32 cellular contexts compared by ENCODE assay signal in the genomic region with DNA sequence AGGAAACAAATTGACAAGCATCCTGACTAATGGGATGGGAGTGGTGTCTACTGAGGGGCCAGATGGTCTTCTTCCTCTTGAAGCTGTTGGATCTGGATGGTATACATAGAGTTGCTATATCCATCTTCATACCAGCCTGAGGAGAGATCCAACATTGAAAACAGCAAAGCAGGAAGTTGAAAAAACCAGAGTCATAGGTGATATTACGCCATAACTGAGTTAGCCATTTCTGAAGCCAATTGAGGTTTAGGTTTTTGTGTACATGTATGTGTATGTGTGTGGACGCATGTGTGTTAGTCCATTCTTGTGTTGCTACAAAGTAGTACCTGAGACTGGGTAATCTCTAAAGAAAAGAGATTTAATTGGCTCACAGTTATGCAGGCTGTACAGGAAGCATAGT. TPM values are rescaled to one million over a fixed set of nuclear protein-coding genes. Genes with fewer than 3 reads are reported as not detected.
DNase-seq lines count a peak whose midpoint lies in the region; TF ChIP-seq lines count a peak whose summit lies in the region.
"Had no signal": no experiment of that assay in that cellular context is flagged by ENCODE, and none has a peak within 500 bp of the region (broad histone marks: within the 10 kb centered on the region; RNA-seq: fewer than 3 reads in every experiment).

No MANE protein-coding gene starts in this region.

- H3K27me3 ChIP-seq in uterus: no peaks in the 10 kb centered on the region
- H3K27me3 ChIP-seq: body of pancreas, upper lobe of left lung had no signal

- peaks cover 58% of the 10 kb centered on the region for H3K4me1 Mint-ChIP-seq in chondrocyte (ENCODE audit: low read depth)
- H3K4me1 Mint-ChIP-seq in activated naive CD8-positive, alpha-beta T cell treated with anti-CD3 and anti-CD28 coated beads for 36 hours: peaks cover 23% of the 10 kb centered on the region

- no peak overlapping the region for H3K4me3 Mint-ChIP-seq in chondrocyte (ENCODE audit: unreplicated experiment)
- H3K4me3 Mint-ChIP-seq in activated naive CD8-positive, alpha-beta T cell treated with anti-CD3 and anti-CD28 coated beads for 36 hours: no peak overlapping the region
- H3K4me3 Mint-ChIP-seq: activated CD4-positive, alpha-beta memory T cell treated with anti-CD3 and anti-CD28 coated beads for 36 hours; activated naive CD4-positive, alpha-beta T cell treated with anti-CD3 and anti-CD28 coated beads for 36 hours; stimulated activated effector memory CD8-positive, alpha-beta T cell treated with anti-CD3 and anti-CD28 coated beads, Interleukin-12 subunit alpha, Interleukin-12 subunit beta, amount 100 ng/mL, for 72 hours had no signal

- intact Hi-C loops in uterus (cut with DNase I; ENCODE audit: low total_unique reads): no loop called here

- H3K36me3 Mint-ChIP-seq in chondrocyte (ENCODE audit: low read depth): no peaks in the 10 kb centered on the region
- H3K36me3 Mint-ChIP-seq in activated naive CD8-positive, alpha-beta T cell treated with anti-CD3 and anti-CD28 coated beads for 36 hours: no peaks in the 10 kb centered on the region
- H3K36me3 Mint-ChIP-seq: activated CD4-positive, alpha-beta memory T cell treated with anti-CD3 and anti-CD28 coated beads for 36 hours; stimulated activated effector memory CD8-positive, alpha-beta T cell treated with anti-CD3 and anti-CD28 coated beads, Interleukin-12 subunit alpha, Interleukin-12 subunit beta, amount 100 ng/mL, for 72 hours had no signal

- H3K4me3 ChIP-seq in uterus: no peak overlapping the region
- H3K4me3 ChIP-seq: adrenal gland, body of pancreas, esophagus squamous epithelium, heart left ventricle, upper lobe of left lung had no signal

- no peaks in the 10 kb centered on the region for H3K27me3 Mint-ChIP-seq in chondrocyte (ENCODE audit: low read depth)
- peaks cover 9% of the 10 kb centered on the region for H3K27me3 Mint-ChIP-seq in activated naive CD8-positive, alpha-beta T cell treated with anti-CD3 and anti-CD28 coated beads for 36 hours
- H3K27me3 Mint-ChIP-seq: activated CD4-positive, alpha-beta memory T cell treated with anti-CD3 and anti-CD28 coated beads for 36 hours; CD4-positive, alpha-beta memory T cell; central memory CD8-positive, alpha-beta T cell had no signal

- H3K9me3 ChIP-seq in uterus: no peaks in the 10 kb centered on the region
- H3K9me3 ChIP-seq: adrenal gland, body of pancreas, esophagus squamous epithelium, heart left ventricle, upper lobe of left lung had no signal

- no peak for TF ChIP-seq CTCF in chondrocyte (IDR thresholded peaks at IDR 0.05)
- no peak for TF ChIP-seq CTCF in uterus (IDR thresholded peaks at IDR 0.05)

- DNase-seq in SIG-M5 treated with dmso at 0.1 percent for 504 hours (lab: John Stamatoyannopoulos, UW; ENCODE audit: unreplicated experiment): peak; percentile 45
- no peak for DNase-seq in SIG-M5 (lab: John Stamatoyannopoulos, UW)
- peak; percentile 13 for DNase-seq in NCI-H524 treated with DMSO at 0.1 percent for 48 hours (lab: John Stamatoyannopoulos, UW)
- no peak for DNase-seq in chondrocyte (ENCODE audit: low spot score)
- no peak for DNase-seq in uterus
- DNase-seq in activated naive CD8-positive, alpha-beta T cell treated with anti-CD3 and anti-CD28 coated beads for 36 hours: no peak
- no peak for DNase-seq in activated CD8-positive, alpha-beta memory T cell treated with anti-CD3 and anti-CD28 coated beads for 24 hours
- no peak for DNase-seq in activated gamma-delta T cell treated with Interleukin-2 at 50 U/mL for 16 hours
- DNase-seq: 8988T; activated CD4-positive, alpha-beta memory T cell treated with anti-CD3 and anti-CD28 coated beads for 36 hours; activated CD8-positive, alpha-beta memory T cell treated with anti-CD3 and anti-CD28 coated beads, Interleukin-2, amount 50 U/mL, for 4 hours; activated naive CD4-positive, alpha-beta T cell treated with anti-CD3 and anti-CD28 coated beads for 36 hours; adrenal gland; body of pancreas; CD4-positive, alpha-beta memory T cell; dermis blood vessel endothelial cell; esophagus squamous epithelium; foreskin keratinocyte; GOT3; heart left ventricle; midbrain; naive thymus-derived CD4-positive, alpha-beta T cell; NCI-H1417 treated with DMSO at 0.1 percent for 48 hours; NCI-H2081; NCI-H2227 treated with DMSO at 0.1 percent for 48 hours; NCI-H69; OCI-M1; stimulated activated CD4-positive, alpha-beta T cell treated with anti-CD3 and anti-CD28 coated beads, Interleukin-15, amount 100 ng/mL, for 24 hours; upper lobe of left lung had no signal

- H3K36me3 ChIP-seq in uterus: no peaks in the 10 kb centered on the region
- H3K36me3 ChIP-seq: adrenal gland, esophagus squamous epithelium, heart left ventricle, upper lobe of left lung had no signal

- peak overlapping the region; percentile 32 for H3K27ac Mint-ChIP-seq in chondrocyte (ENCODE audit: unreplicated experiment)
- H3K27ac Mint-ChIP-seq in activated naive CD8-positive, alpha-beta T cell treated with anti-CD3 and anti-CD28 coated beads for 36 hours: no peak overlapping the region
- H3K27ac Mint-ChIP-seq: activated CD4-positive, alpha-beta memory T cell treated with anti-CD3 and anti-CD28 coated beads for 36 hours; activated naive CD4-positive, alpha-beta T cell treated with anti-CD3 and anti-CD28 coated beads for 36 hours; stimulated activated effector memory CD8-positive, alpha-beta T cell treated with anti-CD3 and anti-CD28 coated beads, Interleukin-12 subunit alpha, Interleukin-12 subunit beta, amount 100 ng/mL, for 72 hours had no signal

- no peak for TF ChIP-seq POLR2A in uterus (IDR thresholded peaks at IDR 0.05)

- no peaks in the 10 kb centered on the region for H3K4me1 ChIP-seq in uterus
- H3K4me1 ChIP-seq: foreskin keratinocyte had no signal

- H3K9me3 Mint-ChIP-seq in chondrocyte (ENCODE audit: low read depth): peaks cover 7% of the 10 kb centered on the region
- H3K9me3 Mint-ChIP-seq in activated naive CD8-positive, alpha-beta T cell treated with anti-CD3 and anti-CD28 coated beads for 36 hours: no peaks in the 10 kb centered on the region
- H3K9me3 Mint-ChIP-seq: activated CD4-positive, alpha-beta memory T cell treated with anti-CD3 and anti-CD28 coated beads for 36 hours; activated naive CD4-positive, alpha-beta T cell treated with anti-CD3 and anti-CD28 coated beads for 36 hours; central memory CD8-positive, alpha-beta T cell; stimulated activated effector memory CD8-positive, alpha-beta T cell treated with anti-CD3 and anti-CD28 coated beads, Interleukin-12 subunit alpha, Interleukin-12 subunit beta, amount 100 ng/mL, for 72 hours had no signal

- H3K27ac ChIP-seq in uterus: peak overlapping the region; percentile 92 to 97
- H3K27ac ChIP-seq: adrenal gland, body of pancreas, foreskin keratinocyte, RWPE1 had no signal

RNA-seq across cellular contexts. Expression of a gene that starts 2.3 kb away (rescaled TPM):
- total RNA-seq in chondrocyte: 218 to 498 TPM (median 227 TPM) in 3 replicates
- 10 to 100 TPM; 40.5 to 87.6 (median 56.8) TPM for total RNA-seq in uterus
- under 1 TPM; 0.16 to 0.26 TPM for total RNA-seq in activated naive CD8-positive, alpha-beta T cell treated with anti-CD3 and anti-CD28 coated beads for 36 hours

Comparison
In these comparisons a context has a peak if more than half of its experiments do, and no peak if none do; other contexts are left out.
1. DNase-seq: peak in SIG-M5 treated with dmso at 0.1 percent for 504 hours (single experiment) and NCI-H524 treated with DMSO at 0.1 percent for 48 hours (single experiment); none in SIG-M5 (single experiment), chondrocyte (single experiment), uterus (0 of 2), activated naive CD8-positive, alpha-beta T cell treated with anti-CD3 and anti-CD28 coated beads for 36 hours (single experiment), activated CD8-positive, alpha-beta memory T cell treated with anti-CD3 and anti-CD28 coated beads for 24 hours (single experiment) and activated gamma-delta T cell treated with Interleukin-2 at 50 U/mL for 16 hours (single experiment).
2. RNA of a gene that starts 2.3 kb away (total RNA-seq): 218 to 498 TPM in chondrocyte and 40.5 to 87.6 TPM in uterus; 0.16 to 0.26 TPM in activated naive CD8-positive, alpha-beta T cell treated with anti-CD3 and anti-CD28 coated beads for 36 hours; every median in the first group is over 10 times any median in the second.